Comparison of ENCODE assay signal across 8 cellular contexts in the genomic region with DNA sequence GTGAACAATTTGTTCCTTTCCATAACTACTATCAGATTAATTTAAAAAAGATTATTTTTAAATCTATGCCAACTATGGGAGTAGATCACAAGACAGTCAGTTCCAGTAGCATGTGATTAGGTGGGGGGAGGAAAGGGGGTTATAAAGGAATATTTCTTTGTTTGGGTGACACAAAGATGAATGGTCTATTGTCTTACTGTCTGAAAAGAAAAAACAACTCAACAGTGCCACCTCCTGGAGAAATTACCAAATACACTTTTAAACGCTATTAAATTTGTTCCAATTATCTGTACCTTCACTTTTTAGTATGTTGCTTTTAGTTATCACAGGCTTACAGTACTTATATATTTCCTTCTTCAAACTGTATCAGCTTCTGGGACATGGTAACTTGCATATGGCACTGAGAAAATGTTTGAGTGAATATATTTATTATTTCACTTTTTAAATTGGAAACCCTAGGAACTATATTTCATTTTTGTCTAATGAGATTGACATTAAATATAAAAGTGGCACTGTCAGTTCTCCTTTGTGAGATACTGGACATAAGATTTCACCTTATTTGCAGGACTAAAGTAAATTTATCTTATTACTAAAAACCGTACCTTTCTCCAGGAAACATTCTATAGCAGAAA. TPM values are rescaled to one million over a fixed set of nuclear protein-coding genes. Genes with fewer than 3 reads are reported as not detected.
DNase-seq lines count a peak whose midpoint lies in the region; ATAC-seq, FAIRE-seq and TF ChIP-seq lines count a peak whose summit lies in the region.

No MANE protein-coding gene starts in this region.

- H3K36me3 ChIP-seq in brain microvascular endothelial cell (replicated peaks) (peaks cover 22% of the 10 kb centered on the region), thoracic aorta (no peaks in the 10 kb centered on the region)

- peak; percentile 98 for FAIRE-seq in islet of Langerhans (lab: Jason Lieb, UNC)

- peaks cover 18 to 20% of the 10 kb centered on the region in 2 donors for H3K4me1 ChIP-seq in thoracic aorta (ENCODE audit: control insufficient read depth in 1 of 2, low read depth in 2 of 2)

- no peaks in the 10 kb centered on the region for H3K9me3 ChIP-seq in thoracic aorta

- DNase-seq in DMS 273 (lab: John Stamatoyannopoulos, UW; ENCODE audit: unreplicated experiment) (peak; percentile 81), HS-5 (ENCODE audit: low read depth) (peak; percentile 49), NCI-H774 (lab: John Stamatoyannopoulos, UW) (peak; percentile 65), brain microvascular endothelial cell (peak; percentile 52), thoracic aorta (ENCODE audit: low spot score) (no peak), 8988T (no peak)

- H3K27me3 ChIP-seq in brain microvascular endothelial cell (replicated peaks) = no peaks in the 10 kb centered on the region
- H3K27me3 ChIP-seq in thoracic aorta (replicated peaks; ENCODE audit: insufficient read depth) = no peaks in the 10 kb centered on the region

- in situ Hi-C loops in brain microvascular endothelial cell (cut with HindIII; ENCODE audit: low pct_ligation_motif_present, low sequenced_read_pairs) = no loop called here

- no peak overlapping the region for H3K27ac ChIP-seq in brain microvascular endothelial cell
- H3K27ac ChIP-seq in thoracic aorta = no peak overlapping the region

- H3K4me3 ChIP-seq in brain microvascular endothelial cell (ENCODE audit: low read depth, low read length) (no peak overlapping the region), thoracic aorta (no peak overlapping the region)

- TF ChIP-seq CTCF in brain microvascular endothelial cell (IDR thresholded peaks at IDR 0.05; ENCODE audit: low read depth, low read length, missing control alignments) (peak; percentile 28), thoracic aorta (IDR thresholded peaks at IDR 0.05) (peak; percentile 67)

- ATAC-seq in thoracic aorta (ENCODE audit: insufficient number of reproducible peaks, low FRiP score, low read depth) (no peak), GM18909 (IDR thresholded peaks at IDR 0.05; ENCODE audit: poor library complexity, unreplicated experiment) (no peak)

RNA-seq across cellular contexts. Expression of a gene that starts 1.7 kb away (rescaled TPM):
- 100 to 1,000 TPM; 225 to 231 TPM for total RNA-seq in thoracic aorta

RNA-seq across cellular contexts. Expression of a gene that starts 26.8 kb away (rescaled TPM):
- total RNA-seq in thoracic aorta = 10 to 100 TPM; 17.3 to 20.1 TPM

Comparison
In these comparisons a context has a peak if more than half of its experiments do, and no peak if none do; other contexts are left out.
1. DNase-seq: peak in DMS 273 (single experiment), HS-5 (single experiment), NCI-H774 (single experiment) and brain microvascular endothelial cell (single experiment); none in thoracic aorta (single experiment) and 8988T (single experiment).